ENCODE assay signal across 16 cellular contexts in the genomic region with DNA sequence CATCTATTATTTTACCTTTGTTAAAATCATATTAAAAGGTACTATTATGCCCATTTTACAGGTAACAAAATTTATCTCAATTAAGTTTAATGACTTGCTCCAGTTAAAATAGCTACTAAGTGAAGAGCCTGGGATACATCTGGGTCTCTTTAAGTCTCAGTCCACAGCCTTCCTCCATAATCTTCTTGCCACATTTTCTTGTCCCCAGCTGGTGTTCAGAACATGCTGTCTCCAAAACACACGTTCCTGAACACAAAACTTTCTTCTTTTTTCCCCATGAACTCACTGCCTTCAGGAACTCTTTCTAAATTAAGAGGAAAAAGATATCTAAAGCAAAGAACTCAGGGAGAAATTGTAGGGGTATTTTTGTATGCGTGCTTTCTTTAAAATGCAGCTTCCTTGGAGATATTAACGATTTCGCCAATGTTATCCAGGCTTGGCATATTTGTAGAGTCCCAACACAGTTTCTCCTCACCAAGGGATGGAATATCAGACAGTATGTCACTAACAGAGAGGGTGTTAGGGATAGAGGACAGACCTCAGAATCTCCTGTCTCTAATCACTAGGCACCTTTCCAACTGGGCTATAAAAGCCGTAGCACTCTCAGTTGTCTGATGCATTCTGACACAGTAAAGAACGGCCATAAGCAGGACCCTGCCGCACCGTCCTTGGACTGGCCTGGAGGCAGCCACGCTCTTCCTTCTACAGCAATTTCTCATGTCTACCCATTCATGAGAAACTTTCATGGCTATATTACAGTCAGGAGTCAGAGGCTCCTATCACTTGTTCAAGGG.
"Had no signal": no experiment of that assay in that cellular context is flagged by ENCODE, and none has a peak within 500 bp of the region (broad histone marks: within the 10 kb centered on the region; RNA-seq: fewer than 3 reads in every experiment).

No MANE protein-coding gene starts in this region.

- H3K4me1 ChIP-seq: esophagus squamous epithelium, stomach had no signal

- H3K27me3 ChIP-seq: esophagus squamous epithelium, ovary, stomach had no signal

- H3K9me3 ChIP-seq: esophagus squamous epithelium, ovary, stomach had no signal

- H3K4me3 ChIP-seq: esophagus squamous epithelium, ovary, stomach had no signal

- DNase-seq: activated CD4-positive, alpha-beta memory T cell treated with anti-CD3 and anti-CD28 coated beads, Interleukin-2, amount 10 ng/mL, durations not matched to agents 7 days and 5 days; activated CD4-positive, alpha-beta T cell treated with anti-CD3 and anti-CD28 coated beads for 48 hours; activated CD4-positive, CD25-positive, alpha-beta regulatory T cell; activated CD8-positive, alpha-beta memory T cell treated with anti-CD3 and anti-CD28 coated beads, Interleukin-2, amount 10 ng/mL, durations not matched to agents 7 days and 5 days; activated naive CD8-positive, alpha-beta T cell treated with anti-CD3 and anti-CD28 coated beads for 36 hours; effector memory CD8-positive, alpha-beta T cell; esophagus squamous epithelium; hippocampal formation; islet precursor cell; naive thymus-derived CD4-positive, alpha-beta T cell; ovary; stimulated activated CD4-positive, alpha-beta T cell treated with anti-CD3 and anti-CD28 coated beads, Interleukin-4, amount 100 ng/mL, for 24 hours; stomach; T1000 had no signal

- H3K27ac ChIP-seq: ovary, stomach had no signal

- ATAC-seq: activated CD8-positive, alpha-beta memory T cell treated with anti-CD3 and anti-CD28 coated beads, Interleukin-2, amount 10 ng/mL, durations not matched to agents 7 days and 5 days; effector memory CD8-positive, alpha-beta T cell; naive thymus-derived CD4-positive, alpha-beta T cell; sciatic nerve; stimulated activated effector memory CD8-positive, alpha-beta T cell treated with anti-CD3 and anti-CD28 coated beads, Interleukin-12 subunit alpha, Interleukin-12 subunit beta, amount 100 ng/mL, for 72 hours had no signal

- H3K36me3 ChIP-seq: esophagus squamous epithelium, ovary, stomach had no signal
